8 cellular contexts compared by ENCODE assay signal in the genomic region with DNA sequence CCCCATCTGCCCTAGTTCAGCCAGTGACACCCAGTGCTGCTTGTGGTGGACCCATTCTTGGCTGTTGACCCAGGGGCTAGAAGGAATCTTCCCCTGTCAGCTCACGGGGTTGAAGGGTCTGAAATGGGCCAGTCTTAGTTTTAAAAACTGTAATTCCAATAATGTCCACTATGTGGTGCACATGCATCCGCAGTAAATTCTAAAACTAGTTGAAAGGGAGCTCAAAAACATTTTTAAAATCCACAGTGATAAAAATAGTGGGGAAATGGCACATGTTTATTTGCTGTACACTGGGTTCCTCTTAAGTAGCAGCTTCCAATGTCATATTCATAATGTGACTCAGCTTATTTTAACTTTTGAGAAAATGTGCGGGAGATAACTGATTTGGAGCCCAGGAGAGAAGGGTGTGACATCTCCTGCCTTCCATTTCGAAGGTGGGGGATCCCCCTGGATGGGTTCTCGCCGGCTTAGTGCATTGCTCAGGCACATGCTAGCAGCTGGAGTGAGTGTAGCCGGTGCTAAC. TPM values are rescaled to one million over a fixed set of nuclear protein-coding genes. Genes with fewer than 3 reads are reported as not detected.
DNase-seq lines count a peak whose midpoint lies in the region; ATAC-seq, FAIRE-seq and TF ChIP-seq lines count a peak whose summit lies in the region.

No MANE protein-coding gene starts in this region.

- no peak overlapping the region for H3K4me3 Mint-ChIP-seq in activated CD8-positive, alpha-beta T cell treated with anti-CD3 and anti-CD28 coated beads, Interleukin-2, amount 10 ng/mL, durations not matched to agents 7 days and 5 days

- peak; percentile 64 for ATAC-seq in activated CD8-positive, alpha-beta T cell treated with anti-CD3 and anti-CD28 coated beads, Interleukin-2, amount 10 ng/mL, durations not matched to agents 7 days and 5 days
- ATAC-seq in GM21737 (IDR thresholded peaks at IDR 0.05; ENCODE audit: unreplicated experiment) (no peak), HG03354 (IDR thresholded peaks at IDR 0.05; ENCODE audit: poor library complexity, severe bottlenecking, unreplicated experiment) (no peak)

- no peaks in the 10 kb centered on the region for H3K36me3 Mint-ChIP-seq in activated CD8-positive, alpha-beta T cell treated with anti-CD3 and anti-CD28 coated beads, Interleukin-2, amount 10 ng/mL, durations not matched to agents 7 days and 5 days (ENCODE audit: low read depth)

- peaks cover 25% of the 10 kb centered on the region for H3K27me3 Mint-ChIP-seq in activated CD8-positive, alpha-beta T cell treated with anti-CD3 and anti-CD28 coated beads, Interleukin-2, amount 10 ng/mL, durations not matched to agents 7 days and 5 days (ENCODE audit: low read depth)

- no peaks in the 10 kb centered on the region for H3K9me3 Mint-ChIP-seq in activated CD8-positive, alpha-beta T cell treated with anti-CD3 and anti-CD28 coated beads, Interleukin-2, amount 10 ng/mL, durations not matched to agents 7 days and 5 days (ENCODE audit: insufficient read depth)

- FAIRE-seq in G401.6 (lab: Jason Lieb, UNC), result peak; percentile 80

- H3K79me2 ChIP-seq in ACC112 (ENCODE audit: control insufficient read depth, insufficient read depth, low read length, unreplicated experiment) (no peaks in the 10 kb centered on the region), parathyroid adenoma (peaks cover 16% of the 10 kb centered on the region)

- TF ChIP-seq CTCF in parathyroid adenoma (IDR thresholded peaks at IDR 0.05), result peak; percentile 95

- CTCF ChIA-PET in activated CD8-positive, alpha-beta T cell treated with anti-CD3 and anti-CD28 coated beads, Interleukin-2, amount 10 ng/mL, durations not matched to agents 7 days and 5 days (lab: Charles Lee), result interaction anchor here (0.6 to 8.1 kb wide), 67 partner anchors 8 to 911 kb away, joined by 3 to 205 read pairs (median 5); a partner anchor contains a TSS

- no peaks in the 10 kb centered on the region for H3K36me3 ChIP-seq in ACC112 (ENCODE audit: insufficient read depth, low read length)
- H3K36me3 ChIP-seq in parathyroid adenoma (ENCODE audit: control insufficient read depth, insufficient read depth, low read length), result no peaks in the 10 kb centered on the region

- H3K9ac ChIP-seq in parathyroid adenoma, result no peak overlapping the region

- H3K27ac Mint-ChIP-seq in activated CD8-positive, alpha-beta T cell treated with anti-CD3 and anti-CD28 coated beads, Interleukin-2, amount 10 ng/mL, durations not matched to agents 7 days and 5 days, result no peak overlapping the region

- H3K4me3 ChIP-seq in ACC112 (ENCODE audit: low read depth, low read length), result no peak overlapping the region
- H3K4me3 ChIP-seq in parathyroid adenoma (ENCODE audit: low read depth, low read length), result no peak overlapping the region

- peaks cover 14% of the 10 kb centered on the region for H3K4me1 Mint-ChIP-seq in activated CD8-positive, alpha-beta T cell treated with anti-CD3 and anti-CD28 coated beads, Interleukin-2, amount 10 ng/mL, durations not matched to agents 7 days and 5 days (ENCODE audit: low read depth)

- H3K4me1 ChIP-seq in ACC112 (ENCODE audit: control insufficient read depth, insufficient read depth, low read length, unreplicated experiment) (peaks cover 50% of the 10 kb centered on the region), parathyroid adenoma (peaks cover 17% of the 10 kb centered on the region)

- H3K27ac ChIP-seq in ACC112 (ENCODE audit: low read depth, low read length) (no peak overlapping the region), parathyroid adenoma (no peak overlapping the region)

- H2AFZ ChIP-seq in ACC112 (ENCODE audit: low read length, unreplicated experiment), result peak overlapping the region; percentile 32
- peak overlapping the region; percentile 0 for H2AFZ ChIP-seq in parathyroid adenoma

- no peaks in the 10 kb centered on the region for H3K9me3 ChIP-seq in parathyroid adenoma (ENCODE audit: control insufficient read depth, low read length)

- POLR2A ChIA-PET in activated CD8-positive, alpha-beta T cell treated with anti-CD3 and anti-CD28 coated beads, Interleukin-2, amount 10 ng/mL, durations not matched to agents 7 days and 5 days (lab: Charles Lee), result interaction anchor here (0.6 to 1.2 kb wide), 6 partner anchors 9 to 60 kb away, joined by 3 to 4 read pairs (median 3); no protein-coding TSS in a partner anchor

- DNase-seq in NCI-H1694 treated with DMSO at 0.1 percent for 48 hours (lab: John Stamatoyannopoulos, UW), result peak; percentile 58
- peak; percentile 43 for DNase-seq in activated CD8-positive, alpha-beta T cell treated with anti-CD3 and anti-CD28 coated beads, Interleukin-2, amount 10 ng/mL, durations not matched to agents 7 days and 5 days
- DNase-seq in glomerular visceral epithelial cell (ENCODE audit: extremely low spot score), result peak; percentile 24

- no peak overlapping the region for H3K4me2 ChIP-seq in parathyroid adenoma (ENCODE audit: low read length)

- H3K27me3 ChIP-seq in ACC112 (ENCODE audit: insufficient read depth, low read length), result no peaks in the 10 kb centered on the region
- no peaks in the 10 kb centered on the region for H3K27me3 ChIP-seq in parathyroid adenoma (ENCODE audit: control insufficient read depth, insufficient read depth, low read length)

RNA-seq across cellular contexts. Expression of a gene that starts 32.8 kb away (rescaled TPM):
- under 1 TPM; 0.55 to 0.57 TPM for total RNA-seq in activated CD8-positive, alpha-beta T cell treated with anti-CD3 and anti-CD28 coated beads, Interleukin-2, amount 10 ng/mL, durations not matched to agents 7 days and 5 days

RNA-seq across cellular contexts. Expression of a gene that starts 59.1 kb away (rescaled TPM):
- total RNA-seq in activated CD8-positive, alpha-beta T cell treated with anti-CD3 and anti-CD28 coated beads, Interleukin-2, amount 10 ng/mL, durations not matched to agents 7 days and 5 days, result 1 to 10 TPM; 6.8 to 9.2 TPM
